In the genomic region with DNA sequence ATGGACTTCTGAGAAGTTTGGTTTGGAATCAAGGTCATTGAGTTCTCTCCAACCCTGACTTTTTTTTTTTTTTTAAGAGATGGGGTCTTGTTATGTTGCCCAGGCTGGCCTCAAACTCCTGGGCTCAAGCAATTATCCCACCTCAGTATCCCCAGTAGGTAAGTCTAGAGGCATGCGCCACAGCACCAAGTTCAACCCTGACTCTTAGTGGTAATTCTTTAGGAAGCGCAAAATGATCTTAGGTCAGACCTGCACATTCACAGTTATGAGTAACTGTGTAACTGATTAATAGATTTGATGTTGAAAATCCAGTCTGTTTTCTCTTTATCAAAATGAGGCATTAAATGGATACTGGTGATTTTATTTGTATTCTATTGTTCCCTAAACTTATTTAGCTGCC, we compare ENCODE assay signal across 21 cellular contexts.
"Had no signal": no experiment of that assay in that cellular context is flagged by ENCODE, and none has a peak within 500 bp of the region (broad histone marks: within the 10 kb centered on the region; RNA-seq: fewer than 3 reads in every experiment).

No MANE protein-coding gene starts in this region.

- H3K27me3 ChIP-seq: esophagus squamous epithelium, neutrophil, right atrium auricular region, stomach, thyroid gland had no signal

- H3K27ac ChIP-seq: esophagus squamous epithelium, neutrophil, parathyroid adenoma, right atrium auricular region, stomach, thyroid gland had no signal

- ATAC-seq: effector memory CD8-positive, alpha-beta T cell; left lobe of liver; mucosa of descending colon; natural killer cell treated with Interleukin-12 subunit alpha and Interleukin-12 subunit beta and Interleukin-15 and Interleukin-18, amount 100 ng/mL, for 72 hours; sciatic nerve; stimulated activated effector memory CD8-positive, alpha-beta T cell treated with anti-CD3 and anti-CD28 coated beads, Interleukin-12 subunit alpha, Interleukin-12 subunit beta, amount 100 ng/mL, for 72 hours had no signal

- H3K9me3 ChIP-seq: esophagus squamous epithelium, mucosa of descending colon, neutrophil, right atrium auricular region, stomach, thyroid gland had no signal

- H3K4me1 ChIP-seq: esophagus squamous epithelium, parathyroid adenoma, right atrium auricular region, stomach, thyroid gland had no signal

- H3K9ac ChIP-seq: parathyroid adenoma had no signal

- H2AFZ ChIP-seq: parathyroid adenoma had no signal

- DNase-seq: cortex of kidney; effector memory CD8-positive, alpha-beta T cell; erythroblast; esophagus squamous epithelium; foreskin melanocyte; head of caudate nucleus; mucosa of descending colon; naive B cell; stimulated activated CD4-positive, alpha-beta T cell treated with anti-CD3 and anti-CD28 coated beads, Interleukin-2, amount 100 ng/mL, for 24 hours; stimulated activated CD4-positive, alpha-beta T cell treated with anti-CD3 and anti-CD28 coated beads, Interleukin-4, amount 100 ng/mL, for 24 hours; stimulated activated naive CD4-positive, alpha-beta T cell treated with Interleukin-2 at 50 U/mL for 16 hours; stomach; thyroid gland had no signal

- H3K36me3 ChIP-seq: esophagus squamous epithelium, neutrophil, right atrium auricular region, stomach, thyroid gland had no signal

- H3K4me3 ChIP-seq: esophagus squamous epithelium, lung, mucosa of descending colon, right atrium auricular region, stomach, thyroid gland had no signal
